In the genomic region with DNA sequence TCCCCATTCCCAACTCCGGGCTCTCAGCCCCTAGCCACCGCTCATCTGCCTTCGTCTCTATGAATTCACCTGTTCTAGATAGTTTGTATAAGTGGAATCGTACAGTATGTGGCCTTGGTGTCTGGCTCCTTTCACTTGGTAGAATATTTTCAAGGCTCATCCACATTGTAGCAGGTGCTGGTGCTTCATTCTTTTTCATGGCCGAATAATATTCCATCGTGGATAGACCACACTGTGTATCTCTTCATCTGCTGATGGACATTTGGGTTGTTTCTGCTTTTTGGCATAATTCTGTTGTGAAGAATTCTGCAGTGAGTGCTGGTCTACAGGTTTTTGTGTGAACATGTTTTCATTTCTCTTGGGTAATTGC, we compare ENCODE assay signal across 8 cellular contexts.
DNase-seq lines count a peak whose midpoint lies in the region; ATAC-seq, FAIRE-seq and TF ChIP-seq lines count a peak whose summit lies in the region.

No MANE protein-coding gene starts in this region.

- H3K4me1 ChIP-seq in breast epithelium (peaks cover 4 to 12% of the 10 kb centered on the region in 2 donors), HepG2 (ENCODE audit: insufficient read depth, low read length) (peaks cover 62% of the 10 kb centered on the region), tibial nerve (peaks cover 0 to 96% (median 77%) of the 10 kb centered on the region in 4 donors)

- TF ChIP-seq POLR2A in breast epithelium (IDR thresholded peaks at IDR 0.05) (no peak), HepG2 (IDR thresholded peaks at IDR 0.05; ENCODE audit: insufficient read depth in 1 of 2, low read depth in 2 of 2, low read length in 2 of 2) (no peak), tibial nerve (IDR thresholded peaks at IDR 0.05) (no peak)

- peaks cover 6% of the 10 kb centered on the region for H3K4me1 Mint-ChIP-seq in MCF 10A (ENCODE audit: insufficient read depth, unreplicated experiment)
- peaks cover 88% of the 10 kb centered on the region for H3K4me1 Mint-ChIP-seq in activated CD4-positive, alpha-beta memory T cell treated with anti-CD3 and anti-CD28 coated beads for 36 hours (ENCODE audit: low read depth)

- DNase-seq in MCF 10A (ENCODE audit: unreplicated experiment) (no peak), breast epithelium (ENCODE audit: low spot score in 2 of 2) (no peak), HepG2 (ENCODE audit: low spot score) (no peak), tibial nerve (ENCODE audit: low spot score in 2 of 2) (no peak), NCI-H226 (no peak), GOT3 (lab: John Stamatoyannopoulos, UW) (no peak)
- no peak for DNase-seq in activated CD4-positive, alpha-beta memory T cell treated with anti-CD3 and anti-CD28 coated beads for 36 hours
- no peak for DNase-seq in effector CD4-positive, alpha-beta T cell

- peaks cover 54% of the 10 kb centered on the region for H3K36me3 Mint-ChIP-seq in MCF 10A (ENCODE audit: insufficient read depth, unreplicated experiment)
- H3K36me3 Mint-ChIP-seq in activated CD4-positive, alpha-beta memory T cell treated with anti-CD3 and anti-CD28 coated beads for 36 hours, result peaks cover 53% of the 10 kb centered on the region

- peaks cover 1% of the 10 kb centered on the region for H3K9me3 Mint-ChIP-seq in MCF 10A (ENCODE audit: unreplicated experiment)
- no peaks in the 10 kb centered on the region for H3K9me3 Mint-ChIP-seq in activated CD4-positive, alpha-beta memory T cell treated with anti-CD3 and anti-CD28 coated beads for 36 hours

- in situ Hi-C loops in HepG2 (cut with HindIII; ENCODE audit: extremely low pct_ligation_motif_present, low pct_unique_long_range_greater_than_20kb), result no loop called here

- H3K27ac ChIP-seq in breast epithelium (peak overlapping the region in 1 of 2 donors; percentile 85), HepG2 (ENCODE audit: extremely low read length, insufficient read depth, low read length) (peak overlapping the region; percentile 29), tibial nerve (peak overlapping the region in 3 of 4 donors; percentile 54 to 94 (median 88))

- no peak for FAIRE-seq in HepG2 (lab: Jason Lieb, UNC)

- peak overlapping the region in 1 of 3 donors; percentile 2 for H3K4me3 ChIP-seq in breast epithelium
- no peak overlapping the region for H3K4me3 ChIP-seq in HepG2 (replicated peaks in 1 of 3; ENCODE audit: insufficient read depth in 1 of 3, low read depth in 2 of 3, low read length in 3 of 3)
- no peak overlapping the region for H3K4me3 ChIP-seq in tibial nerve

- H3K27me3 Mint-ChIP-seq in MCF 10A (ENCODE audit: insufficient read depth, unreplicated experiment), result no peaks in the 10 kb centered on the region
- H3K27me3 Mint-ChIP-seq in activated CD4-positive, alpha-beta memory T cell treated with anti-CD3 and anti-CD28 coated beads for 36 hours, result no peaks in the 10 kb centered on the region

- POLR2A ChIA-PET in MCF 10A (lab: Yijun Ruan, JAX) (no interaction called here), HepG2 (lab: Yijun Ruan, JAX) (no interaction called here)
- POLR2A ChIA-PET in activated CD4-positive, alpha-beta memory T cell treated with anti-CD3 and anti-CD28 coated beads for 36 hours (lab: Charles Lee), result interaction anchor here (0.9 to 1.6 kb wide), 6 partner anchors 9 to 124 kb away, joined by 3 to 7 read pairs (median 6); no protein-coding TSS in a partner anchor

- intact Hi-C loops in MCF 10A (cut with micrococcal nuclease) (no loop called here), breast epithelium (cut with DNase I; ENCODE audit: low total_unique reads) (no loop called here), HepG2 (cut with micrococcal nuclease; ENCODE audit: unreplicated experiment) (no loop called here)
- intact Hi-C loops in activated CD4-positive, alpha-beta memory T cell treated with anti-CD3 and anti-CD28 coated beads for 36 hours (cut with micrococcal nuclease), result no loop called here

- WGBS in HepG2 (ENCODE audit: low lambda C conversion rate), result 95% methylated on average over 6 of the region's 6 CpGs
- WGBS in tibial nerve, 2 donors, result 93 to 94% methylated on average over 6 of the region's 6 CpGs

- TF ChIP-seq EP300 in HepG2 (IDR thresholded peaks at IDR 0.05; ENCODE audit: low read depth in 2 of 2, low read length in 2 of 2) (no peak), HepG2 (CRISPR knock-in tag; IDR thresholded peaks at IDR 0.05; ENCODE audit: borderline replicate concordance) (no peak), tibial nerve (IDR thresholded peaks at IDR 0.05) (no peak)

- H3K9me3 ChIP-seq in breast epithelium (no peaks in the 10 kb centered on the region), HepG2 (ENCODE audit: low read length) (no peaks in the 10 kb centered on the region), tibial nerve (no peaks in the 10 kb centered on the region)

- no peak for TF ChIP-seq RAD21 in HepG2 (CRISPR knock-in tag; IDR thresholded peaks at IDR 0.05)

- CTCF ChIA-PET in MCF 10A (lab: Yijun Ruan, JAX), result interaction anchor here (0.7 kb wide), 1 partner anchor 275 kb away, joined by 3 read pairs; no protein-coding TSS in a partner anchor
- CTCF ChIA-PET in activated CD4-positive, alpha-beta memory T cell treated with anti-CD3 and anti-CD28 coated beads for 36 hours (lab: Charles Lee), result interaction anchor here (1.1 to 2.1 kb wide), 3 partner anchors 29 to 64 kb away, joined by 7 to 9 read pairs (median 7); no protein-coding TSS in a partner anchor
- CTCF ChIA-PET in HepG2 (lab: Yijun Ruan, JAX; ENCODE audit: low intra/inter-chr PET ratio, low total read pairs), result no interaction called here

- H3K79me2 ChIP-seq in HepG2 (ENCODE audit: insufficient read depth, low read length), result peaks cover 91% of the 10 kb centered on the region

- H3K9ac ChIP-seq in HepG2 (ENCODE audit: insufficient read depth, low read depth, low read length), result no peak overlapping the region

- peak overlapping the region; percentile 69 for H3K27ac Mint-ChIP-seq in MCF 10A (ENCODE audit: low read depth, unreplicated experiment)
- peak overlapping the region; percentile 86 for H3K27ac Mint-ChIP-seq in activated CD4-positive, alpha-beta memory T cell treated with anti-CD3 and anti-CD28 coated beads for 36 hours

- H3K4me3 Mint-ChIP-seq in MCF 10A (ENCODE audit: unreplicated experiment), result no peak overlapping the region
- H3K4me3 Mint-ChIP-seq in activated CD4-positive, alpha-beta memory T cell treated with anti-CD3 and anti-CD28 coated beads for 36 hours, result peak overlapping the region; percentile 68

- no peak overlapping the region for H2AFZ ChIP-seq in HepG2 (ENCODE audit: low read length)

- TF ChIP-seq CTCF in MCF 10A (IDR thresholded peaks at IDR 0.05; ENCODE audit: unreplicated experiment) (no peak), breast epithelium (IDR thresholded peaks at IDR 0.05) (no peak), HepG2 (CRISPR knock-in tag; IDR thresholded peaks at IDR 0.05) (no peak), tibial nerve (IDR thresholded peaks at IDR 0.05) (no peak)

- H4K20me1 ChIP-seq in HepG2 (ENCODE audit: insufficient read depth, low read length), result peaks cover 74% of the 10 kb centered on the region

- H3K36me3 ChIP-seq in breast epithelium, result no peaks in the 10 kb centered on the region
- peaks cover 28 to 50% of the 10 kb centered on the region in 2 experiments for H3K36me3 ChIP-seq in HepG2 (replicated peaks in 1 of 2; ENCODE audit: control insufficient read depth in 1 of 2, insufficient read depth in 2 of 2, low read length in 2 of 2)
- H3K36me3 ChIP-seq in tibial nerve, result no peaks in the 10 kb centered on the region

- no peak for ATAC-seq in HepG2

- H3K27me3 ChIP-seq in breast epithelium, result no peaks in the 10 kb centered on the region
- H3K27me3 ChIP-seq in HepG2 (ENCODE audit: control insufficient read depth in 1 of 2, insufficient read depth in 2 of 2, low read length in 2 of 2), result no peaks in the 10 kb centered on the region
- H3K27me3 ChIP-seq in tibial nerve, result no peaks in the 10 kb centered on the region

- no peak overlapping the region for H3K4me2 ChIP-seq in HepG2 (ENCODE audit: low read depth, low read length)

- BruUV-seq in MCF 10A (replicated peaks; lab: Mats Ljungman, UMichigan) (no TSS peak), HepG2 (replicated peaks; lab: Mats Ljungman, UMichigan) (no TSS peak)

TF ChIP-seq in HepG2, 621 proteins besides CTCF, POLR2A, EP300 and RAD21:
- no peak for TF ChIP-seq ZNF143 (CRISPR knock-in tag; IDR thresholded peaks at IDR 0.05)
- TF ChIP-seq SAP130 (CRISPR knock-in tag; IDR thresholded peaks at IDR 0.05; ENCODE audit: low read depth), result no peak
- no peak for TF ChIP-seq CC2D1A (CRISPR knock-in tag; IDR thresholded peaks at IDR 0.05)
- no peak for TF ChIP-seq ZNF639 (CRISPR knock-in tag; conservative IDR thresholded peaks at IDR 0.05)
- TF ChIP-seq SP4 (CRISPR knock-in tag; IDR thresholded peaks at IDR 0.05), result no peak
- no peak for TF ChIP-seq TP53 (CRISPR knock-in tag; conservative IDR thresholded peaks at IDR 0.05)
- TF ChIP-seq RBM22 (optimal IDR thresholded peaks at IDR 0.05; ENCODE audit: low read length), result peak; percentile 93
- no peak for TF ChIP-seq FLYWCH1 (CRISPR knock-in tag; IDR thresholded peaks at IDR 0.05)
TF ChIP-seq in HepG2: peak in this region for 1.
